Comparison of ENCODE assay signal across 8 cellular contexts in genomic region chr2:224412064-224412921, GRCh38. TPM values are rescaled to one million over a fixed set of nuclear protein-coding genes. Genes with fewer than 3 reads are reported as not detected.
DNase-seq lines count a peak whose midpoint lies in the region; ATAC-seq and TF ChIP-seq lines count a peak whose summit lies in the region.
"Had no signal": no experiment of that assay in that cellular context is flagged by ENCODE, and none has a peak within 500 bp of the region (broad histone marks: within the 10 kb centered on the region; RNA-seq: fewer than 3 reads in every experiment).

No MANE protein-coding gene starts in this region.

- H3K4me1 ChIP-seq in upper lobe of right lung: no peaks in the 10 kb centered on the region

- DNase-seq in M059J (ENCODE audit: low read depth): peak; percentile 52
- DNase-seq in brain microvascular endothelial cell: peak; percentile 42
- peak; percentile 76 for DNase-seq in left kidney (ENCODE audit: low read depth, low spot score)
- no peak for DNase-seq in upper lobe of right lung
- DNase-seq in DMS53 (lab: John Stamatoyannopoulos, UW): no peak
- DNase-seq in stimulated activated CD4-positive, alpha-beta T cell treated with anti-CD3 and anti-CD28 coated beads, Interleukin-2, amount 100 ng/mL, for 48 hours: no peak

- intact Hi-C loops in upper lobe of right lung (cut with DNase I): no loop called here

- peak overlapping the region; percentile 69 for H3K27ac ChIP-seq in brain microvascular endothelial cell
- H3K27ac ChIP-seq in upper lobe of right lung: peak overlapping the region; percentile 4

- no peak for ATAC-seq in upper lobe of right lung
- no peak for ATAC-seq in HG03196 (IDR thresholded peaks at IDR 0.05; ENCODE audit: unreplicated experiment)

- H3K27me3 ChIP-seq in brain microvascular endothelial cell (replicated peaks) (no peaks in the 10 kb centered on the region), upper lobe of right lung (no peaks in the 10 kb centered on the region)
- H3K27me3 ChIP-seq: dorsolateral prefrontal cortex had no signal

- in situ Hi-C loops in brain microvascular endothelial cell (cut with HindIII; ENCODE audit: low pct_ligation_motif_present, low sequenced_read_pairs): no loop called here

- no peaks in the 10 kb centered on the region for H3K9me3 ChIP-seq in upper lobe of right lung

- H3K36me3 ChIP-seq in brain microvascular endothelial cell (replicated peaks) (no peaks in the 10 kb centered on the region), upper lobe of right lung (no peaks in the 10 kb centered on the region)

- H3K4me3 ChIP-seq in brain microvascular endothelial cell (ENCODE audit: low read depth, low read length): no peak overlapping the region
- H3K4me3 ChIP-seq in upper lobe of right lung: no peak overlapping the region
- H3K4me3 ChIP-seq: dorsolateral prefrontal cortex had no signal

- TF ChIP-seq CTCF in brain microvascular endothelial cell (IDR thresholded peaks at IDR 0.05; ENCODE audit: low read depth, low read length, missing control alignments) (no peak), upper lobe of right lung (IDR thresholded peaks at IDR 0.05) (no peak)

RNA-seq across cellular contexts. Expression of gene FAM124B, which starts 10.4 kb away (rescaled TPM):
- total RNA-seq in M059J (2014; rRNA removed; shearing (Covaris generic)): 0.12 TPM in 1 of 2 replicates, not detected in the other
- total RNA-seq in upper lobe of right lung: 4.4 TPM

Comparison
In these comparisons a context has a peak if more than half of its experiments do, and no peak if none do; other contexts are left out.
1. DNase-seq: peak in M059J (single experiment), brain microvascular endothelial cell (single experiment) and left kidney (single experiment); none in upper lobe of right lung (single experiment), DMS53 (single experiment) and stimulated activated CD4-positive, alpha-beta T cell treated with anti-CD3 and anti-CD28 coated beads, Interleukin-2, amount 100 ng/mL, for 48 hours (0 of 2).